ENCODE assay signal across 20 cellular contexts in genomic region chr5:179927834-179928233, GRCh38.
"Had no signal": no experiment of that assay in that cellular context is flagged by ENCODE, and none has a peak within 500 bp of the region (broad histone marks: within the 10 kb centered on the region; RNA-seq: fewer than 3 reads in every experiment).

No MANE protein-coding gene starts in this region.

- H3K4me3 ChIP-seq: coronary artery, heart right ventricle, tibial artery had no signal

- DNase-seq: activated CD4-positive, alpha-beta T cell treated with anti-CD3 and anti-CD28 coated beads, Interleukin-2, amount 10 ng/mL, durations not matched to agents 7 days and 5 days; activated CD8-positive, alpha-beta T cell treated with anti-CD3 and anti-CD28 coated beads, Interleukin-2, amount 10 ng/mL, durations not matched to agents 7 days and 5 days; activated naive CD4-positive, alpha-beta T cell; activated naive CD8-positive, alpha-beta T cell treated with anti-CD3 and anti-CD28 coated beads for 36 hours; activated T-cell treated with anti-CD3 and anti-CD28 coated beads, Interleukin-2, amount 50 U/mL, for 4 hours; heart right ventricle; islet precursor cell; left cardiac atrium; nephron progenitor cell; occipital lobe; small intestine; stimulated activated CD4-positive, alpha-beta T cell treated with anti-CD3 and anti-CD28 coated beads, Interleukin-2, amount 100 ng/mL, for 24 hours; stimulated activated naive CD8-positive, alpha-beta T cell treated with anti-CD3 and anti-CD28 coated beads, Interleukin-15, amount 100 ng/mL, for 72 hours; T-helper 17 cell; tibial artery had no signal

- H3K27ac ChIP-seq: coronary artery, epithelial cell of prostate, heart right ventricle, tibial artery had no signal

- H3K27me3 Mint-ChIP-seq: activated CD4-positive, alpha-beta T cell treated with anti-CD3 and anti-CD28 coated beads, Interleukin-2, amount 10 ng/mL, durations not matched to agents 7 days and 5 days; memory B cell; stimulated activated naive CD8-positive, alpha-beta T cell treated with anti-CD3 and anti-CD28 coated beads, Interleukin-15, amount 100 ng/mL, for 72 hours; T-helper 17 cell had no signal

- H3K9me3 Mint-ChIP-seq: activated CD4-positive, alpha-beta T cell treated with anti-CD3 and anti-CD28 coated beads, Interleukin-2, amount 10 ng/mL, durations not matched to agents 7 days and 5 days; activated naive CD8-positive, alpha-beta T cell treated with anti-CD3 and anti-CD28 coated beads for 36 hours; activated T-cell treated with anti-CD3 and anti-CD28 coated beads, Interleukin-2, amount 50 U/mL, for 4 hours; activated T-helper 2 cell treated with anti-CD3 and anti-CD28 coated beads, Interferon-gamma antibody, Interleukin-2, Interleukin-4, amounts not matched to agents 10 μg/mL and 5 μg/mL and 100 μg/mL, durations not matched to agents 14 hours and 24 hours and 36 hours; stimulated activated effector memory CD8-positive, alpha-beta T cell treated with anti-CD3 and anti-CD28 coated beads, Interleukin-12 subunit alpha, Interleukin-12 subunit beta, amount 100 ng/mL, for 72 hours; stimulated activated naive CD8-positive, alpha-beta T cell treated with anti-CD3 and anti-CD28 coated beads, Interleukin-15, amount 100 ng/mL, for 72 hours had no signal

- H3K4me3 Mint-ChIP-seq: activated CD4-positive, alpha-beta T cell treated with anti-CD3 and anti-CD28 coated beads, Interleukin-2, amount 10 ng/mL, durations not matched to agents 7 days and 5 days; activated CD8-positive, alpha-beta T cell treated with anti-CD3 and anti-CD28 coated beads, Interleukin-2, amount 10 ng/mL, durations not matched to agents 7 days and 5 days; activated naive CD8-positive, alpha-beta T cell treated with anti-CD3 and anti-CD28 coated beads for 36 hours; activated T-cell treated with anti-CD3 and anti-CD28 coated beads, Interleukin-2, amount 50 U/mL, for 4 hours; memory B cell; nephron progenitor cell; stimulated activated effector memory CD8-positive, alpha-beta T cell treated with anti-CD3 and anti-CD28 coated beads, Interleukin-12 subunit alpha, Interleukin-12 subunit beta, amount 100 ng/mL, for 72 hours; stimulated activated naive CD8-positive, alpha-beta T cell treated with anti-CD3 and anti-CD28 coated beads, Interleukin-15, amount 100 ng/mL, for 72 hours; T-helper 17 cell had no signal

- H3K36me3 ChIP-seq: heart right ventricle, tibial artery had no signal

- H3K4me1 Mint-ChIP-seq: activated CD4-positive, alpha-beta T cell treated with anti-CD3 and anti-CD28 coated beads, Interleukin-2, amount 10 ng/mL, durations not matched to agents 7 days and 5 days; activated naive CD8-positive, alpha-beta T cell treated with anti-CD3 and anti-CD28 coated beads for 36 hours; stimulated activated effector memory CD8-positive, alpha-beta T cell treated with anti-CD3 and anti-CD28 coated beads, Interleukin-12 subunit alpha, Interleukin-12 subunit beta, amount 100 ng/mL, for 72 hours; stimulated activated naive CD8-positive, alpha-beta T cell treated with anti-CD3 and anti-CD28 coated beads, Interleukin-15, amount 100 ng/mL, for 72 hours had no signal

- H3K9me3 ChIP-seq: heart right ventricle, tibial artery had no signal

- H3K36me3 Mint-ChIP-seq: activated naive CD8-positive, alpha-beta T cell treated with anti-CD3 and anti-CD28 coated beads for 36 hours; memory B cell; stimulated activated effector memory CD8-positive, alpha-beta T cell treated with anti-CD3 and anti-CD28 coated beads, Interleukin-12 subunit alpha, Interleukin-12 subunit beta, amount 100 ng/mL, for 72 hours had no signal

- H3K4me1 ChIP-seq: heart right ventricle, tibial artery had no signal

- H3K27me3 ChIP-seq: heart right ventricle, tibial artery had no signal

- H3K27ac Mint-ChIP-seq: activated CD4-positive, alpha-beta T cell treated with anti-CD3 and anti-CD28 coated beads, Interleukin-2, amount 10 ng/mL, durations not matched to agents 7 days and 5 days; activated CD8-positive, alpha-beta T cell treated with anti-CD3 and anti-CD28 coated beads, Interleukin-2, amount 10 ng/mL, durations not matched to agents 7 days and 5 days; activated naive CD8-positive, alpha-beta T cell treated with anti-CD3 and anti-CD28 coated beads for 36 hours; activated T-helper 2 cell treated with anti-CD3 and anti-CD28 coated beads, Interferon-gamma antibody, Interleukin-2, Interleukin-4, amounts not matched to agents 10 μg/mL and 5 μg/mL and 100 μg/mL, durations not matched to agents 14 hours and 24 hours and 36 hours; memory B cell; stimulated activated effector memory CD8-positive, alpha-beta T cell treated with anti-CD3 and anti-CD28 coated beads, Interleukin-12 subunit alpha, Interleukin-12 subunit beta, amount 100 ng/mL, for 72 hours; stimulated activated naive CD8-positive, alpha-beta T cell treated with anti-CD3 and anti-CD28 coated beads, Interleukin-15, amount 100 ng/mL, for 72 hours had no signal
